8 cellular contexts compared by ENCODE assay signal in the genomic region with DNA sequence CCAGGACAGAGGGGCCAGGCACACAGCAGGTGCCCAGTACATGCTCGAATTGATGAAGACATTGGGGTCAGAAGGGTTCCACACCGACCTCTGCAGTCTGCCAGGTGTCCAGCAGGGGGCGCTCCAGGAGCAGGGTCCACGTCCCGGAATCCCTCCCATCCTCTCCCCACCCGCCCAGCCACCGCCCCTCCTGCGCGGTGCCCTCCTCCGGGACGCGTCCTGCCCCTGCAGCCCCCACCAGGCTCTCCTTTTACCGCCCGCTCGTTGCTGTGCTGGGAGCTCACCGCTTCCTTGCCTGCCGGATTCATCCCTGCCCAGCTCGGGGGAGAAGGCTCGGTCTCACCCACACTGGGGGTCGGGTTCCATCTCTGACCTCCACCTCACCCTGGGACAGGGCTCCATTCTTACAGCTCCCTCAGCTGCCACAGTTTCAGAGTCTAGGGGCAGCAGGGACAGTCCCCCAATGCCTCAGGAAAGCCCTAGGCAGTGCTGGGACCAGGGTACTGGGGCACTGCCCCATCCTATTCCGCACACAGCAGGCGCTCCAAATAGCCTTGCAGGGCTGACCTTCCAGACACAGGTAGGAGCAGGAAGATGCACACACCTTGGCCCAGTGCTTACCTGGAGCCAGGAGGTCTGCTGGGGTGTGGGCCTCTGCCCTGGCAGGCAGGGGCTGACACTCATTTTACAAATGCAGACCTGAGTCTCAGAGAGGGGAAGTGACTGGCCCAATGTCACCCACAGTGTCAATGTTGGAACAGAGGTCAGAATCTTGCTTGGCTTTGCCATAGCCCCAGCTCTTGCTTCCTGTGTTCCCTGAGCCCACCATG. TPM values are rescaled to one million over a fixed set of nuclear protein-coding genes. Genes with fewer than 3 reads are reported as not detected.
DNase-seq lines count a peak whose midpoint lies in the region; ATAC-seq and TF ChIP-seq lines count a peak whose summit lies in the region.

No MANE protein-coding gene starts in this region.

- peak; percentile 50 for DNase-seq in NCI-H345 (lab: John Stamatoyannopoulos, UW)
- DNase-seq in NCI-H345 treated with DMSO at 0.1 percent for 48 hours (lab: John Stamatoyannopoulos, UW; ENCODE audit: unreplicated experiment): no peak
- DNase-seq in M059J (ENCODE audit: low read depth): peak; percentile 24
- DNase-seq in MCF 10A (ENCODE audit: unreplicated experiment): peak; percentile 56
- peak; percentile 89 for DNase-seq in islet precursor cell
- peak; percentile 42 for DNase-seq in stimulated activated CD4-positive, alpha-beta T cell treated with anti-CD3 and anti-CD28 coated beads, Interleukin-2, amount 100 ng/mL, for 4 hours (ENCODE audit: low read depth)

- H3K36me3 Mint-ChIP-seq in MCF 10A (ENCODE audit: insufficient read depth, unreplicated experiment): peaks cover 4% of the 10 kb centered on the region

- no peaks in the 10 kb centered on the region for H3K27me3 Mint-ChIP-seq in MCF 10A (ENCODE audit: insufficient read depth, unreplicated experiment)

- H3K27ac ChIP-seq in VCaP: peak overlapping the region; percentile 24; the same call in 1 of the 2 replicates

- CTCF ChIA-PET in MCF 10A (lab: Yijun Ruan, JAX): interaction anchor here (0.6 to 4.5 kb wide), 37 partner anchors 11 to 1516 kb away, joined by 3 to 27 read pairs (median 3); a partner anchor contains a TSS

- POLR2A ChIA-PET in MCF 10A (lab: Yijun Ruan, JAX): interaction anchor here (1.2 kb wide), 1 partner anchor 143 kb away, joined by 4 read pairs; no protein-coding TSS in a partner anchor

- peak; percentile 97 for TF ChIP-seq CTCF in VCaP (conservative IDR thresholded peaks at IDR 0.05)
- peak; percentile 96 for TF ChIP-seq CTCF in MCF 10A (IDR thresholded peaks at IDR 0.05; ENCODE audit: unreplicated experiment)

- no peaks in the 10 kb centered on the region for H3K4me1 Mint-ChIP-seq in MCF 10A (ENCODE audit: insufficient read depth, unreplicated experiment)

- no peak overlapping the region for H3K4me3 Mint-ChIP-seq in MCF 10A (ENCODE audit: unreplicated experiment)

- H3K9me3 Mint-ChIP-seq in MCF 10A (ENCODE audit: unreplicated experiment): no peaks in the 10 kb centered on the region

- no TSS peak for BruUV-seq in MCF 10A (replicated peaks; lab: Mats Ljungman, UMichigan)

- no peak overlapping the region for H3K27ac Mint-ChIP-seq in MCF 10A (ENCODE audit: low read depth, unreplicated experiment)

- intact Hi-C loops in MCF 10A (cut with micrococcal nuclease): loop anchor here (1.0 to 10.0 kb wide), 3 partner anchors 39 to 412 kb away; no protein-coding TSS in a partner anchor

- no peak for ATAC-seq in HG03025 (IDR thresholded peaks at IDR 0.05; ENCODE audit: low FRiP score, unreplicated experiment)

RNA-seq across cellular contexts. Expression of a gene that starts 31.0 kb away (rescaled TPM):
- 6.8 and 7.6 TPM in 2 replicates for total RNA-seq in M059J (2014; rRNA removed; shearing (Covaris generic))
- total RNA-seq in MCF 10A (2022): not detected in 2 replicates
